17 cellular contexts compared by ENCODE assay signal in genomic region chr15:72998681-72999466, GRCh38. TPM values are rescaled to one million over a fixed set of nuclear protein-coding genes. Genes with fewer than 3 reads are reported as not detected.
DNase-seq lines count a peak whose midpoint lies in the region; ATAC-seq and TF ChIP-seq lines count a peak whose summit lies in the region.
"Had no signal": no experiment of that assay in that cellular context is flagged by ENCODE, and none has a peak within 500 bp of the region (broad histone marks: within the 10 kb centered on the region; RNA-seq: fewer than 3 reads in every experiment).

No MANE protein-coding gene starts in this region.

- peak overlapping the region; percentile 24 for H2AK5ac ChIP-seq in mesenchymal stem cell (ENCODE audit: low read length, severe bottlenecking)

- POLR2A ChIA-PET in RWPE1 (lab: Yijun Ruan, JAX; ENCODE audit: low non-redundant PET) = no interaction called here

- H3K4me1 ChIP-seq in mesenchymal stem cell (ENCODE audit: control insufficient read depth, insufficient read depth, low read depth, low read length) = peaks cover 6% of the 10 kb centered on the region
- peaks cover 0 to 23% (median 7%) of the 10 kb centered on the region in 4 donors for H3K4me1 ChIP-seq in stomach

- H3K36me3 ChIP-seq in mesenchymal stem cell (ENCODE audit: control insufficient read depth in 1 of 2, insufficient read depth in 2 of 2, low read depth in 1 of 2, low read length in 2 of 2) (no peaks in the 10 kb centered on the region), stomach (no peaks in the 10 kb centered on the region)

- no peak overlapping the region for H4K8ac ChIP-seq in mesenchymal stem cell (ENCODE audit: low read length)

- DNase-seq in RWPE1 (ENCODE audit: low spot score) (no peak), ecto neural progenitor cell (ENCODE audit: low spot score) (peak; percentile 27), mesenchymal stem cell (no peak), stomach (peak; percentile 37), head of caudate nucleus (no peak)
- DNase-seq: CD4-positive, alpha-beta T cell; DMS79 treated with DMSO at 0.1 percent for 48 hours; KG1; NCI-H1092; NCI-H1694; NCI-H446 treated with DMSO at 0.1 percent for 48 hours; NCI-H774; SHP77 treated with DMSO at 0.1 percent for 48 hours had no signal

- no peaks in the 10 kb centered on the region for H3K9me3 ChIP-seq in mesenchymal stem cell (ENCODE audit: control insufficient read depth, low read length)
- H3K9me3 ChIP-seq in stomach = no peaks in the 10 kb centered on the region

- H3K18ac ChIP-seq in mesenchymal stem cell (ENCODE audit: low read depth in 1 of 2, low read length in 2 of 2) = no peak overlapping the region

- H3K4me3 ChIP-seq in mesenchymal stem cell (ENCODE audit: insufficient read depth in 1 of 2, low read depth in 1 of 2, low read length in 2 of 2) = no peak overlapping the region
- H3K4me3 ChIP-seq in stomach = no peak overlapping the region

- no peaks in the 10 kb centered on the region for H3K79me1 ChIP-seq in mesenchymal stem cell (replicated peaks; ENCODE audit: low read length, poor library complexity, severe bottlenecking)

- H3K4ac ChIP-seq in mesenchymal stem cell (ENCODE audit: low read depth in 1 of 2, low read length in 2 of 2) = no peak overlapping the region

- H3K27me3 ChIP-seq in mesenchymal stem cell (ENCODE audit: control insufficient read depth in 1 of 2, insufficient read depth in 1 of 2, low read length in 2 of 2) (peaks cover 0 to 5% of the 10 kb centered on the region in 2 experiments), stomach (no peaks in the 10 kb centered on the region)

- H2BK5ac ChIP-seq in mesenchymal stem cell (ENCODE audit: low read depth, low read length, poor library complexity, severe bottlenecking) = no peak overlapping the region

- H3K9ac ChIP-seq in mesenchymal stem cell (ENCODE audit: low read length) = no peak overlapping the region

- no peak for TF ChIP-seq POLR2A in stomach (IDR thresholded peaks at IDR 0.05)

- ATAC-seq in HG02571 (IDR thresholded peaks at IDR 0.05; ENCODE audit: unreplicated experiment) (no peak), HG02885 (IDR thresholded peaks at IDR 0.05; ENCODE audit: poor library complexity, unreplicated experiment) (no peak)
- ATAC-seq: Panc1 had no signal

- no peak overlapping the region for H3K23ac ChIP-seq in mesenchymal stem cell (ENCODE audit: low read length in 2 of 2)

- no peak for TF ChIP-seq EP300 in stomach (IDR thresholded peaks at IDR 0.05)

- no peak overlapping the region for H2AFZ ChIP-seq in mesenchymal stem cell (ENCODE audit: low read depth, low read length)

- intact Hi-C loops in stomach (cut with DNase I; ENCODE audit: low total_unique reads) (no loop called here), head of caudate nucleus (cut with DNase I) (no loop called here)

- H3K27ac ChIP-seq in RWPE1 = peak overlapping the region; percentile 64
- no peak overlapping the region for H3K27ac ChIP-seq in mesenchymal stem cell (ENCODE audit: low read length, poor library complexity, severe bottlenecking)
- no peak overlapping the region for H3K27ac ChIP-seq in stomach
- H3K27ac ChIP-seq: HL-60 had no signal

- H2BK120ac ChIP-seq in mesenchymal stem cell (ENCODE audit: low read depth, low read length) = no peak overlapping the region

- H3K4me2 ChIP-seq in mesenchymal stem cell (ENCODE audit: low read length, poor library complexity, severe bottlenecking) = no peak overlapping the region

- WGBS in mesenchymal stem cell = 97% methylated on average over 18 of the region's 18 CpGs
- WGBS in stomach, 5 donors = 51 to 77% (median 58%) methylated on average over 18 of the region's 18 CpGs

- no peak overlapping the region for H2BK12ac ChIP-seq in mesenchymal stem cell (ENCODE audit: low read length in 2 of 2)

- CTCF ChIA-PET in RWPE1 (lab: Yijun Ruan, JAX) = interaction anchor here (0.7 kb wide), 1 partner anchor 8 kb away, joined by 3 read pairs; no protein-coding TSS in a partner anchor

- no peak overlapping the region for H4K91ac ChIP-seq in mesenchymal stem cell (ENCODE audit: low read length)

- H2BK15ac ChIP-seq in mesenchymal stem cell (ENCODE audit: low read depth, poor library complexity, severe bottlenecking) = no peak overlapping the region

- no peak for TF ChIP-seq CTCF in RWPE1 (conservative IDR thresholded peaks at IDR 0.05; ENCODE audit: low read depth)
- TF ChIP-seq CTCF in stomach (IDR thresholded peaks at IDR 0.05) = no peak

- no peak overlapping the region for H3K14ac ChIP-seq in mesenchymal stem cell (ENCODE audit: low read length in 2 of 2)

RNA-seq across cellular contexts. Expression of gene NEO1, which starts 53.4 kb away (rescaled TPM):
- polyA plus RNA-seq in mesenchymal stem cell (2013, experiment 1 of 2) = 90.4 TPM
- polyA plus RNA-seq in mesenchymal stem cell (2013, experiment 2 of 2) = 85.2 TPM
- total RNA-seq in stomach = 100 to 1,000 TPM in 1 of 5 donors, 10 to 100 TPM in 4; 10.7 to 182 (median 53.9) TPM
- polyA plus RNA-seq in stomach = 1 to 10 TPM; 4.7 to 7.2 (median 6.7) TPM

Comparison
In these comparisons a context has a peak if more than half of its experiments do, and no peak if none do; other contexts are left out.
1. DNase-seq: peak in ecto neural progenitor cell (single experiment) and stomach (single experiment); none in RWPE1 (single experiment), mesenchymal stem cell (single experiment) and head of caudate nucleus (0 of 42).